Comparison of ENCODE assay signal across 20 cellular contexts in the genomic region with DNA sequence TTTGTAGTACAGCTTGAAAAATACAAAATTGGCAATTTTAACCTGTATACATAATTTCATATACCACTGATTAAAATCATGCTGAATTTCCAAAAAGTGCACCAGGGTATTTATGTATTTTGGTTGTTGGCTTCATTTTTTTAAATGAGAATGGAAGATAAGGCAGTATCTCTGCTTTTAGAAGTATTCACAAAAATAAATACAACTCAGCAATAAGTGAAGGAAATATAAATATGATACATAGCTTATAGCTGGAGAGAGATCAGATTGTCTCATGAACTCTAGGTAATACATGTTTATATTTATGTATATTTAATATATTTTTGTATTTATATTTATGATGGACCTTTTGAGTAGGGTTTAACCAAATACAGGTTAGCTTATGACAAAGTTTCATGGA.
"Had no signal": no experiment of that assay in that cellular context is flagged by ENCODE, and none has a peak within 500 bp of the region (broad histone marks: within the 10 kb centered on the region; RNA-seq: fewer than 3 reads in every experiment).

No MANE protein-coding gene starts in this region.

- H3K27ac ChIP-seq: adrenal gland, breast epithelium, esophagus muscularis mucosa, heart right ventricle, SK-N-MC, thyroid gland had no signal

- H3K27me3 Mint-ChIP-seq: activated CD4-positive, alpha-beta T cell treated with anti-CD3 and anti-CD28 coated beads, Interleukin-2, amount 10 ng/mL, durations not matched to agents 7 days and 5 days; dendritic cell treated with granulocyte-macrophage colony-stimulating factor and Interleukin-4, amounts not matched to agents 40 ng/mL and 50 ng/mL, for 4 days; T-cell had no signal

- H3K27me3 ChIP-seq: adrenal gland, breast epithelium, esophagus muscularis mucosa, gastroesophageal sphincter, heart right ventricle, thyroid gland had no signal

- H3K9me3 ChIP-seq: adrenal gland, breast epithelium, esophagus muscularis mucosa, gastroesophageal sphincter, heart right ventricle, thyroid gland had no signal

- H3K4me3 Mint-ChIP-seq: activated CD4-positive, alpha-beta T cell treated with anti-CD3 and anti-CD28 coated beads, Interleukin-2, amount 10 ng/mL, durations not matched to agents 7 days and 5 days; activated naive CD4-positive, alpha-beta T cell treated with anti-CD3 and anti-CD28 coated beads for 36 hours; dendritic cell treated with granulocyte-macrophage colony-stimulating factor and Interleukin-4, amounts not matched to agents 40 ng/mL and 50 ng/mL, for 4 days; nephron progenitor cell; T-cell had no signal

- H3K27ac Mint-ChIP-seq: activated CD4-positive, alpha-beta T cell treated with anti-CD3 and anti-CD28 coated beads, Interleukin-2, amount 10 ng/mL, durations not matched to agents 7 days and 5 days; activated naive CD4-positive, alpha-beta T cell treated with anti-CD3 and anti-CD28 coated beads for 36 hours; dendritic cell treated with granulocyte-macrophage colony-stimulating factor and Interleukin-4, amounts not matched to agents 40 ng/mL and 50 ng/mL, for 4 days; nephron progenitor cell had no signal

- H3K9me3 Mint-ChIP-seq: activated CD4-positive, alpha-beta T cell treated with anti-CD3 and anti-CD28 coated beads, Interleukin-2, amount 10 ng/mL, durations not matched to agents 7 days and 5 days; activated naive CD4-positive, alpha-beta T cell treated with anti-CD3 and anti-CD28 coated beads for 36 hours; dendritic cell treated with granulocyte-macrophage colony-stimulating factor and Interleukin-4, amounts not matched to agents 40 ng/mL and 50 ng/mL, for 4 days; nephron progenitor cell; T-cell had no signal

- H3K4me1 ChIP-seq: breast epithelium, thyroid gland had no signal

- H3K4me3 ChIP-seq: adrenal gland, breast epithelium, esophagus muscularis mucosa, gastroesophageal sphincter, heart right ventricle, SK-N-MC, thyroid gland had no signal

- ATAC-seq: gastroesophageal sphincter, heart right ventricle, left cardiac atrium, T-cell had no signal

- DNase-seq: activated CD4-positive, alpha-beta T cell treated with anti-CD3 and anti-CD28 coated beads, Interleukin-2, amount 10 ng/mL, durations not matched to agents 7 days and 5 days; activated CD4-positive, CD25-positive, alpha-beta regulatory T cell; activated naive CD4-positive, alpha-beta T cell treated with anti-CD3 and anti-CD28 coated beads for 36 hours; adrenal gland; effector CD8-positive, alpha-beta T cell; heart right ventricle; left cardiac atrium; mesendoderm; nephron progenitor cell; nucleus accumbens; posterior cingulate gyrus; stimulated activated naive CD4-positive, alpha-beta T cell treated with Interleukin-2 at 50 U/mL for 16 hours; T-cell; T-helper 9 cell; thyroid gland had no signal

- H3K36me3 ChIP-seq: breast epithelium had no signal
